Comparison of ENCODE assay signal across 9 cellular contexts in the genomic region with DNA sequence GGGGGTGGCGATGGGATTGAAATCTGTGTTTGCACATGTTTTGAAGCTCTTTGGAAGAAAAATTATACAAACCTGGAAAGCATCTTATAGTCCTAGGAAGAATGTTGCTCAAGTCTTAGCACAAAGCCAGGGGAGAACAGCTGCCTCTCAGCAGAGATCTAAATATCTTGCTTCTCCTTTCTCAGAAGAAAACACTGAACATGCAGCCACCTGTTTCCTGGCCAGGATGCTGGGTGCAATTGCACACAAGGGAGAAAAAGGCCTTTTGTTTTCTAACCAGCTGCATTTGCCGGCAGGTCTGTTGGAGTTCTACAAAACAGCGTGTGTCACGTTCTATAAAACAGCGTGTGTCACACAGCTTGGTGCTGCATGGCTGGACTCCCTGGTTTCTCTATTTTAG.
DNase-seq lines count a peak whose midpoint lies in the region; ATAC-seq and TF ChIP-seq lines count a peak whose summit lies in the region.
"Had no signal": no experiment of that assay in that cellular context is flagged by ENCODE, and none has a peak within 500 bp of the region (broad histone marks: within the 10 kb centered on the region; RNA-seq: fewer than 3 reads in every experiment).

No MANE protein-coding gene starts in this region.

- H3K27me3 Mint-ChIP-seq in GM23338 (ENCODE audit: insufficient read depth, low read depth, poor library complexity) = no peaks in the 10 kb centered on the region
- peaks cover 3 to 6% of the 10 kb centered on the region in 2 donors for H3K27me3 Mint-ChIP-seq in CD8-positive, alpha-beta memory T cell

- H3K4me1 ChIP-seq in mucosa of descending colon (ENCODE audit: low read depth) (no peaks in the 10 kb centered on the region), esophagus muscularis mucosa (no peaks in the 10 kb centered on the region), GM23338 (ENCODE audit: insufficient read depth) (no peaks in the 10 kb centered on the region)
- no peaks in the 10 kb centered on the region for H3K4me1 ChIP-seq in CD8-positive, alpha-beta memory T cell (ENCODE audit: insufficient read depth, low read length)

- no peak overlapping the region for H2AFZ ChIP-seq in GM23338

- no peaks in the 10 kb centered on the region for H3K9me3 ChIP-seq in mucosa of descending colon
- H3K9me3 ChIP-seq in esophagus muscularis mucosa = no peaks in the 10 kb centered on the region
- H3K9me3 ChIP-seq in CD8-positive, alpha-beta memory T cell (ENCODE audit: low read length) = no peaks in the 10 kb centered on the region

- TF ChIP-seq EP300 in esophagus muscularis mucosa (IDR thresholded peaks at IDR 0.05) = no peak

- H3K4me3 ChIP-seq in Jurkat, Clone E6-1 (ENCODE audit: low read length) = no peak overlapping the region
- H3K4me3 ChIP-seq in mucosa of descending colon (no peak overlapping the region), esophagus muscularis mucosa (no peak overlapping the region), GM23338 (no peak overlapping the region)
- H3K4me3 ChIP-seq in CD8-positive, alpha-beta memory T cell (ENCODE audit: low read length) = no peak overlapping the region

- no peak overlapping the region for H3K4me2 ChIP-seq in GM23338

- ATAC-seq in GM19043 (IDR thresholded peaks at IDR 0.05; ENCODE audit: low read depth, unreplicated experiment) = peak; percentile 75
- ATAC-seq in HG02678 (IDR thresholded peaks at IDR 0.05; ENCODE audit: unreplicated experiment) = peak; percentile 80
- peak; percentile 38 for ATAC-seq in mucosa of descending colon
- no peak for ATAC-seq in GM23338

- H3K9me2 ChIP-seq in GM23338 (ENCODE audit: insufficient read depth) = no peaks in the 10 kb centered on the region

- 73% methylated on average over 5 of the region's 5 CpGs for WGBS in esophagus muscularis mucosa

- H3K27me3 ChIP-seq in esophagus muscularis mucosa (no peaks in the 10 kb centered on the region), GM23338 (ENCODE audit: insufficient read depth) (no peaks in the 10 kb centered on the region)
- H3K27me3 ChIP-seq in CD8-positive, alpha-beta memory T cell (ENCODE audit: insufficient read depth, low read length, poor library complexity, severe bottlenecking) = no peaks in the 10 kb centered on the region

- intact Hi-C loops in mucosa of descending colon (cut with DNase I, micrococcal nuclease) (no loop called here), esophagus muscularis mucosa (cut with DNase I) (no loop called here)

- H3K36me3 ChIP-seq in mucosa of descending colon (ENCODE audit: low read depth) (no peaks in the 10 kb centered on the region), esophagus muscularis mucosa (no peaks in the 10 kb centered on the region), GM23338 (ENCODE audit: insufficient read depth) (no peaks in the 10 kb centered on the region)
- no peaks in the 10 kb centered on the region for H3K36me3 ChIP-seq in CD8-positive, alpha-beta memory T cell (ENCODE audit: insufficient read depth, low read length)

- H3K9me3 Mint-ChIP-seq in GM23338 = no peaks in the 10 kb centered on the region
- H3K9me3 Mint-ChIP-seq in CD8-positive, alpha-beta memory T cell = peaks cover 0 to 6% (median 2%) of the 10 kb centered on the region in 5 donors

- TF ChIP-seq CTCF in mucosa of descending colon (IDR thresholded peaks at IDR 0.05) = no peak
- TF ChIP-seq CTCF in esophagus muscularis mucosa (IDR thresholded peaks at IDR 0.05) = no peak
- TF ChIP-seq CTCF in GM23338 (conservative IDR thresholded peaks at IDR 0.05; ENCODE audit: low read depth in 2 of 2) = no peak

- H3K79me2 ChIP-seq in GM23338 (replicated peaks; ENCODE audit: insufficient read depth) = no peaks in the 10 kb centered on the region

- H3K27ac Mint-ChIP-seq in GM23338 = no peak overlapping the region
- no peak overlapping the region for H3K27ac Mint-ChIP-seq in CD8-positive, alpha-beta memory T cell

- no peak for TF ChIP-seq POLR2A in esophagus muscularis mucosa (IDR thresholded peaks at IDR 0.05; ENCODE audit: low read depth)

- no peak overlapping the region for H3K4me3 Mint-ChIP-seq in GM23338
- H3K4me3 Mint-ChIP-seq in CD8-positive, alpha-beta memory T cell = no peak overlapping the region

- no peaks in the 10 kb centered on the region for H4K20me1 ChIP-seq in GM23338 (replicated peaks; ENCODE audit: insufficient read depth)

- H3K4me1 Mint-ChIP-seq in GM23338 = no peaks in the 10 kb centered on the region; the same call in 2 of the 3 replicates
- H3K4me1 Mint-ChIP-seq in CD8-positive, alpha-beta memory T cell = no peaks in the 10 kb centered on the region

- CTCF ChIA-PET in CD8-positive, alpha-beta memory T cell (lab: Charles Lee) = no interaction called here

- DNase-seq in Jurkat, Clone E6-1 (ENCODE audit: low read depth, low spot score) = peak; percentile 1
- DNase-seq in mucosa of descending colon (no peak), esophagus muscularis mucosa (ENCODE audit: extremely low spot score) (no peak), NCI-H2029 treated with DMSO at 0.1 percent for 48 hours (lab: John Stamatoyannopoulos, UW) (no peak), GM23338 (ENCODE audit: low spot score) (no peak)
- DNase-seq in CD8-positive, alpha-beta memory T cell = no peak
- DNase-seq: activated CD4-positive, alpha-beta T cell treated with anti-CD3 and anti-CD28 coated beads for 1 hour had no signal

- no peaks in the 10 kb centered on the region for H3K36me3 Mint-ChIP-seq in GM23338 (ENCODE audit: low read depth)
- H3K36me3 Mint-ChIP-seq in CD8-positive, alpha-beta memory T cell = no peaks in the 10 kb centered on the region

- POLR2A ChIA-PET in CD8-positive, alpha-beta memory T cell (lab: Charles Lee) = no interaction called here

- no peaks in the 10 kb centered on the region for H3F3A ChIP-seq in GM23338 (replicated peaks; ENCODE audit: low read depth)

- H3K27ac ChIP-seq in esophagus muscularis mucosa (replicated peaks in 1 of 4) (no peak overlapping the region), GM23338 (ENCODE audit: low read depth) (no peak overlapping the region)
- H3K27ac ChIP-seq in CD8-positive, alpha-beta memory T cell (ENCODE audit: low read depth, low read length) = no peak overlapping the region

TF ChIP-seq in GM23338, 12 proteins besides CTCF, POLR2A, EP300 and RAD21:
- TF ChIP-seq POLR2AphosphoS5 (IDR thresholded peaks at IDR 0.05; ENCODE audit: low read depth) = no peak
- TF ChIP-seq STAT1 (IDR thresholded peaks at IDR 0.05; ENCODE audit: unreplicated experiment) = no peak
- no peak for TF ChIP-seq NANOG (IDR thresholded peaks at IDR 0.05; ENCODE audit: borderline replicate concordance)
- TF ChIP-seq, protein P1, sequence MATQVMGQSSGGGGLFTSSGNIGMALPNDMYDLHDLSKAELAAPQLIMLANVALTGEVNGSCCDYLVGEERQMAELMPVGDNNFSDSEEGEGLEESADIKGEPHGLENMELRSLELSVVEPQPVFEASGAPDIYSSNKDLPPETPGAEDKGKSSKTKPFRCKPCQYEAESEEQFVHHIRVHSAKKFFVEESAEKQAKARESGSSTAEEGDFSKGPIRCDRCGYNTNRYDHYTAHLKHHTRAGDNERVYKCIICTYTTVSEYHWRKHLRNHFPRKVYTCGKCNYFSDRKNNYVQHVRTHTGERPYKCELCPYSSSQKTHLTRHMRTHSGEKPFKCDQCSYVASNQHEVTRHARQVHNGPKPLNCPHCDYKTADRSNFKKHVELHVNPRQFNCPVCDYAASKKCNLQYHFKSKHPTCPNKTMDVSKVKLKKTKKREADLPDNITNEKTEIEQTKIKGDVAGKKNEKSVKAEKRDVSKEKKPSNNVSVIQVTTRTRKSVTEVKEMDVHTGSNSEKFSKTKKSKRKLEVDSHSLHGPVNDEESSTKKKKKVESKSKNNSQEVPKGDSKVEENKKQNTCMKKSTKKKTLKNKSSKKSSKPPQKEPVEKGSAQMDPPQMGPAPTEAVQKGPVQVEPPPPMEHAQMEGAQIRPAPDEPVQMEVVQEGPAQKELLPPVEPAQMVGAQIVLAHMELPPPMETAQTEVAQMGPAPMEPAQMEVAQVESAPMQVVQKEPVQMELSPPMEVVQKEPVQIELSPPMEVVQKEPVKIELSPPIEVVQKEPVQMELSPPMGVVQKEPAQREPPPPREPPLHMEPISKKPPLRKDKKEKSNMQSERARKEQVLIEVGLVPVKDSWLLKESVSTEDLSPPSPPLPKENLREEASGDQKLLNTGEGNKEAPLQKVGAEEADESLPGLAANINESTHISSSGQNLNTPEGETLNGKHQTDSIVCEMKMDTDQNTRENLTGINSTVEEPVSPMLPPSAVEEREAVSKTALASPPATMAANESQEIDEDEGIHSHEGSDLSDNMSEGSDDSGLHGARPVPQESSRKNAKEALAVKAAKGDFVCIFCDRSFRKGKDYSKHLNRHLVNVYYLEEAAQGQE (IDR thresholded peaks at IDR 0.05; ENCODE audit: unreplicated experiment) = no peak
- no peak for TF ChIP-seq ZNF114 (CRISPR knock-in tag; IDR thresholded peaks at IDR 0.05)
- no peak for TF ChIP-seq JUNB (IDR thresholded peaks at IDR 0.05; ENCODE audit: unreplicated experiment)
- no peak for TF ChIP-seq CREB1 (CRISPR knock-in tag; IDR thresholded peaks at IDR 0.05; ENCODE audit: low read depth)
- TF ChIP-seq ETS1 (IDR thresholded peaks at IDR 0.05) = no peak
